In the genomic region with DNA sequence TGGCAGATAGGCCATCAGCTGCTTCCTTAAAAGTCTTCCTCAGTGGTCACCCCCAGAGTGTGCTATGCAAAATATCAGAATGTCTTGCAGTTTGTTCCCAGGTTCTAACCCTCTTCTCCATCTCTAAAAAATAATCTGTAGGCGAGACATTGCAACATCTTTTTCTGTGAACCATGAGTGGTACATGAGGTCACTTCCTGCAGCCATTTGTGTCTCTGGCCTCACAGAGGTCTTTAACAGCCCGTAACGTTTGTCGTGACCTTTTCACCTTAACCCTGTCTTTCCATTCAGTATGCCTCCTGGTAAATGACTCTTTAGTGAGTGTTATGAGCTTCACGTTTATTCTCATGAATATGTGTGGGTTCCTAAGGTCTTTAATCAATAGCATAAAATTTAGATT, we compare ENCODE assay signal across 1 cellular context.
TF ChIP-seq lines count a peak whose summit lies in the region.

No MANE protein-coding gene starts in this region.

TF ChIP-seq in SK-N-SH, 30 proteins besides CTCF, POLR2A, EP300 and RAD21 (continued from another document):
- TF ChIP-seq SIN3A (IDR thresholded peaks at IDR 0.05; ENCODE audit: borderline replicate concordance, low read depth, low read length) (no peak), FOXJ3 (CRISPR knock-in tag; IDR thresholded peaks at IDR 0.05) (no peak), MXI1 (IDR thresholded peaks at IDR 0.05; ENCODE audit: low read depth, low read length) (no peak), RFX5 (IDR thresholded peaks at IDR 0.05; ENCODE audit: low read length) (no peak), RXRA (IDR thresholded peaks at IDR 0.05; ENCODE audit: borderline replicate concordance, low read depth) (peak; percentile 71), EZH2phosphoT487 (IDR thresholded peaks at IDR 0.05; ENCODE audit: borderline replicate concordance, low read depth) (no peak), POLR2AphosphoS5 (IDR thresholded peaks at IDR 0.05; ENCODE audit: low read depth, low read length) (no peak)
